In the genomic region with DNA sequence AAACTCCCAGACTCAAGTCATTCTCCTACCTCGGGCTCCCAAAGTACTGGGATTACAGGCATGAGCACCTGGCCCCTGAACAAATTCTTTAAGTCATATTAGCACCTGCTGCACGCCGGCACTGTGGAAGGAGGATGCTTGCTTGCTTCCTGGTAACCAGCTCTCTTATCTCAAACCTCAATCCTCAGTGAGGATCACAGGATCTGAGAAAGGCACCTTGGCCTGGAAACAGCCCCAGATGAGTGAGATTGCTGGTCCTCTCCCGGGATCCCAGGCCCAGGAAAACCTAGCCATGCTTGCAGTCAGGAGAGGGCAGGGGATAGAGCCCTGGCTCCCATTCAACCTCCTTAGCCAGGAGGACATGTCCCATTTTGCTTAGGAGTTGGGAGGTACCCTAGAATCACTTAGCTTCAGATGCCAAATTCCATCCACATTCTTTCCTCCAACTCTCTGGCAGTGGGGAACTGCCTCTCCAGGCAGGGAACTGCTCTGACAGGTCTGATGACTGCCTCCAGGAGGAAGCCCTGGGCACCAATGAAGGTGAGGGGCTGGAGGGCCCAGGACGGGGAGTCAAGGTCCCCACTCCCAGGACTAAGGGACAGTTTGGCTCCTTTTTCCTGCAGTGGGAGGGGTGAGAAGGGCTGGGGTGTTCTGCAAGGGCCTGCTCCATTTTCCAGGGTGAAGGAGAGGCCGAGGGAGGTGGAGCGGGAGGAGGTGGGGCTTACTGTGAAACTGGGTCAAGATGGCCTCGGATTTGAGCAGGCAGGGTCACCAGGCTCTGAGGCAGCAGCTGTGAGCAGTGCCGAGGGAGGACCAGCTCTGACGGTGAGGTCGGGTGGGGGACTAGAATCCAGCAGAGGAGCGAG, we compare ENCODE assay signal across 1 cellular context.
A peak's percentile ranks its signal among the peaks of the same experiment; 100 is the strongest.
TF ChIP-seq lines count a peak whose summit lies in the region.

No MANE protein-coding gene starts in this region.

TF ChIP-seq in H1, 55 proteins besides CTCF, POLR2A, EP300 and RAD21:
- TF ChIP-seq CREB1 (IDR thresholded peaks at IDR 0.05) (no peak), TEAD4 (IDR thresholded peaks at IDR 0.05; ENCODE audit: low read depth, low read length) (peak; percentile 64), SRF (IDR thresholded peaks at IDR 0.05; ENCODE audit: low read depth, low read length) (no peak)
